Comparison of ENCODE assay signal across 1 cellular context in the genomic region with DNA sequence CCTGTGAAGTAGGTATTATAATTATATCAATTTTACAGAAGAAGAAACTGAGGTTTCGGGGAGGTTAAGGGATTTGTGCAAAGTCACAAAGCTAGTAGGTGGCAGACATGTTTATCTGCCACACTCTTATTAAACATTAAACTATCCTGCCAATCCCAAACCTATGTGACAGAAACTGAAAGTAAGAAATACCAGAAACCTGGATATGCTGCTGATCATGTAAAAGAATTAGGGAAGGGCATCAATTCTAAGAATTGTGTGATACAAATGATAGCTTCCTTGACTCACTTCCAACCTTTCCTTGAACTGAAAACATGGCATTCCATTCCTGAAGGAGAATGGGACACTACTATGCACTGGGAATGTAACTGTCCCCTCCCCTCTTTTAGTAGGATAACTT.
TF ChIP-seq lines count a peak whose summit lies in the region.

No MANE protein-coding gene starts in this region.

TF ChIP-seq in IMR-90, 13 proteins besides CTCF, POLR2A, EP300 and RAD21:
- TF ChIP-seq CEBPB (IDR thresholded peaks at IDR 0.05; ENCODE audit: low read depth, low read length) (no peak), RCOR1 (IDR thresholded peaks at IDR 0.05; ENCODE audit: insufficient replicate concordance, low read length) (no peak), MXI1 (IDR thresholded peaks at IDR 0.05; ENCODE audit: borderline replicate concordance, low read depth, low read length) (no peak), USF2 (IDR thresholded peaks at IDR 0.05; ENCODE audit: low read depth, low read length) (no peak), MAFK (IDR thresholded peaks at IDR 0.05; ENCODE audit: low read depth, low read length) (no peak), FOS (IDR thresholded peaks at IDR 0.05; ENCODE audit: low read depth, low read length) (no peak), CHD1 (IDR thresholded peaks at IDR 0.05; ENCODE audit: low read depth, low read length) (no peak), MAZ (IDR thresholded peaks at IDR 0.05; ENCODE audit: borderline replicate concordance, low read depth, low read length) (no peak), BHLHE40 (IDR thresholded peaks at IDR 0.05; ENCODE audit: low read depth, low read length) (no peak), RFX5 (IDR thresholded peaks at IDR 0.05; ENCODE audit: low read depth, low read length) (no peak), NFE2L2 (IDR thresholded peaks at IDR 0.05; ENCODE audit: low read depth, low read length) (no peak), SMC3 (IDR thresholded peaks at IDR 0.05; ENCODE audit: low read depth, low read length) (no peak)
- TF ChIP-seq, protein P1, sequence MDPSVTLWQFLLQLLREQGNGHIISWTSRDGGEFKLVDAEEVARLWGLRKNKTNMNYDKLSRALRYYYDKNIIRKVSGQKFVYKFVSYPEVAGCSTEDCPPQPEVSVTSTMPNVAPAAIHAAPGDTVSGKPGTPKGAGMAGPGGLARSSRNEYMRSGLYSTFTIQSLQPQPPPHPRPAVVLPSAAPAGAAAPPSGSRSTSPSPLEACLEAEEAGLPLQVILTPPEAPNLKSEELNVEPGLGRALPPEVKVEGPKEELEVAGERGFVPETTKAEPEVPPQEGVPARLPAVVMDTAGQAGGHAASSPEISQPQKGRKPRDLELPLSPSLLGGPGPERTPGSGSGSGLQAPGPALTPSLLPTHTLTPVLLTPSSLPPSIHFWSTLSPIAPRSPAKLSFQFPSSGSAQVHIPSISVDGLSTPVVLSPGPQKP (IDR thresholded peaks at IDR 0.05; ENCODE audit: borderline replicate concordance, low read depth, low read length): no peak
